In genomic region chr6:11202513-11203305, GRCh38 we compare ENCODE assay signal across 10 cellular contexts. TPM values are rescaled to one million over a fixed set of nuclear protein-coding genes. Genes with fewer than 3 reads are reported as not detected.
DNase-seq lines count a peak whose midpoint lies in the region; ATAC-seq and TF ChIP-seq lines count a peak whose summit lies in the region.
"Had no signal": no experiment of that assay in that cellular context is flagged by ENCODE, and none has a peak within 500 bp of the region (broad histone marks: within the 10 kb centered on the region; RNA-seq: fewer than 3 reads in every experiment).

No MANE protein-coding gene starts in this region.

- H3K27ac ChIP-seq in heart right ventricle = peak overlapping the region in 6 of 10 donors; percentile 16 to 66 (median 50)
- H3K27ac ChIP-seq in mammary epithelial cell (ENCODE audit: insufficient read depth, low read depth, low read length) = no peak overlapping the region
- H3K27ac ChIP-seq in mesendoderm (ENCODE audit: low read depth, low read length) = no peak overlapping the region
- peak overlapping the region; percentile 14 for H3K27ac ChIP-seq in vagina

- no peak overlapping the region for H3K23ac ChIP-seq in mesendoderm (ENCODE audit: low read length)

- H3K79me1 ChIP-seq in mesendoderm (ENCODE audit: low read length) = no peaks in the 10 kb centered on the region

- peaks cover 0 to 73% (median 12%) of the 10 kb centered on the region in 9 donors for H3K36me3 ChIP-seq in heart right ventricle
- H3K36me3 ChIP-seq in mammary epithelial cell (ENCODE audit: insufficient read depth, low read length) = no peaks in the 10 kb centered on the region
- no peaks in the 10 kb centered on the region for H3K36me3 ChIP-seq in mesendoderm (ENCODE audit: control insufficient read depth, insufficient read depth, low read length)
- no peaks in the 10 kb centered on the region for H3K36me3 ChIP-seq in vagina

- no peak overlapping the region for H3K4me3 ChIP-seq in heart right ventricle
- no peak overlapping the region for H3K4me3 ChIP-seq in mammary epithelial cell (replicated peaks in 1 of 3; ENCODE audit: insufficient read depth in 1 of 3, low read depth in 2 of 3, low read length in 3 of 3)
- no peak overlapping the region for H3K4me3 ChIP-seq in mesendoderm (ENCODE audit: low read length)
- H3K4me3 ChIP-seq in vagina = no peak overlapping the region

- H2BK15ac ChIP-seq in mesendoderm (replicated peaks; ENCODE audit: low read depth) = no peak overlapping the region

- H2AFZ ChIP-seq in mammary epithelial cell (ENCODE audit: low read depth, low read length) = peak overlapping the region; percentile 22

- H3K9me3 ChIP-seq in heart right ventricle = no peaks in the 10 kb centered on the region
- no peaks in the 10 kb centered on the region for H3K9me3 ChIP-seq in mammary epithelial cell (replicated peaks; ENCODE audit: insufficient read depth, low read length)
- no peaks in the 10 kb centered on the region for H3K9me3 ChIP-seq in vagina

- TF ChIP-seq CTCF in heart right ventricle (IDR thresholded peaks at IDR 0.05) (no peak), mammary epithelial cell (conservative IDR thresholded peaks at IDR 0.05 in 1 of 2, IDR thresholded peaks at IDR 0.05 in 1 of 2; ENCODE audit: extremely low read depth in 1 of 2, insufficient read depth in 1 of 2, low read depth in 1 of 2, low read length in 2 of 2) (no peak), vagina (IDR thresholded peaks at IDR 0.05) (no peak)

- CTCF ChIA-PET in mammary epithelial cell (lab: Charles Lee; ENCODE audit: low non-redundant PET) = no interaction called here

- H3K4me2 ChIP-seq in mammary epithelial cell (ENCODE audit: insufficient read depth, low read depth, low read length) = no peak overlapping the region
- no peak overlapping the region for H3K4me2 ChIP-seq in mesendoderm (ENCODE audit: low read length)

- no peak overlapping the region for H4K5ac ChIP-seq in mesendoderm (ENCODE audit: low read length)

- no peak overlapping the region for H2BK5ac ChIP-seq in mesendoderm (ENCODE audit: low read length)

- H3K18ac ChIP-seq in mesendoderm (ENCODE audit: low read length) = peak overlapping the region; percentile 54

- H3K4ac ChIP-seq in mesendoderm (ENCODE audit: low read depth, low read length) = no peak overlapping the region

- H3K27me3 ChIP-seq in heart right ventricle = no peaks in the 10 kb centered on the region
- no peaks in the 10 kb centered on the region for H3K27me3 ChIP-seq in mammary epithelial cell (ENCODE audit: insufficient read depth, low read length)
- H3K27me3 ChIP-seq in mesendoderm (ENCODE audit: insufficient read depth, low read length, poor library complexity) = no peaks in the 10 kb centered on the region
- H3K27me3 ChIP-seq in vagina = no peaks in the 10 kb centered on the region

- no peak for TF ChIP-seq POLR2A in vagina (IDR thresholded peaks at IDR 0.05)

- H3K4me1 ChIP-seq in heart right ventricle = peaks cover 8 to 98% (median 72%) of the 10 kb centered on the region in 9 donors
- H3K4me1 ChIP-seq in mammary epithelial cell (ENCODE audit: insufficient read depth, low read length) = peaks cover 26% of the 10 kb centered on the region
- H3K4me1 ChIP-seq in mesendoderm (ENCODE audit: control insufficient read depth, low read depth, low read length) = peaks cover 8% of the 10 kb centered on the region
- H3K4me1 ChIP-seq in vagina = peaks cover 44% of the 10 kb centered on the region

- no peak overlapping the region for H2BK120ac ChIP-seq in mesendoderm (ENCODE audit: low read depth, low read length)

- H3K9ac ChIP-seq in mammary epithelial cell (ENCODE audit: insufficient read depth, low read length) = no peak overlapping the region
- H3K9ac ChIP-seq in mesendoderm (ENCODE audit: low read length) = no peak overlapping the region

- H3K79me2 ChIP-seq in mammary epithelial cell (ENCODE audit: insufficient read depth, low read length) (no peaks in the 10 kb centered on the region), mesendoderm (ENCODE audit: control insufficient read depth, insufficient read depth, low read length) (no peaks in the 10 kb centered on the region)

- H4K20me1 ChIP-seq in mammary epithelial cell (ENCODE audit: insufficient read depth, low read length) = no peaks in the 10 kb centered on the region

- DNase-seq in heart right ventricle (no peak), Right ventricle myocardium inferior (ENCODE audit: missing footprints) (no peak), mammary epithelial cell (no peak), mesendoderm (peak; percentile 74), vagina (ENCODE audit: extremely low spot score in 2 of 2) (peak in 1 of 2 donors; percentile 71), UCSD-AML1 (lab: John Stamatoyannopoulos, UW; ENCODE audit: unreplicated experiment) (no peak), D341Med (ENCODE audit: low spot score) (no peak)
- DNase-seq: DND-41, NCI-H1092 had no signal

- dilution Hi-C loops in mammary epithelial cell (cut with HindIII; ENCODE audit: low sequenced_read_pairs) = no loop called here

- H2AK5ac ChIP-seq in mesendoderm (ENCODE audit: low read length) = no peak overlapping the region

- 52 to 62% methylated on average over 9 of the region's 9 CpGs for WGBS in heart right ventricle, 2 donors
- 20% methylated on average over 9 of the region's 9 CpGs for WGBS in mammary epithelial cell (ENCODE audit: low coverage, missing lambda C conversion rate)
- WGBS in mesendoderm (ENCODE audit: extremely low coverage, insufficient coverage, low lambda C conversion rate) = no CpG with 5 or more reads among the region's 9 CpGs

- intact Hi-C loops in heart right ventricle (cut with DNase I) = no loop called here
- intact Hi-C loops in Right ventricle myocardium inferior (cut with DNase I) = no loop called here
- intact Hi-C loops in mammary epithelial cell (cut with micrococcal nuclease) = no loop called here
- intact Hi-C loops in vagina (cut with DNase I) = no loop called here

- in situ Hi-C loops in mammary epithelial cell (cut with MboI; ENCODE audit: low sequenced_read_pairs in 2 of 2) = no loop called here

- no TSS peak for BruUV-seq in mammary epithelial cell (replicated peaks; lab: Mats Ljungman, UMichigan)

- ATAC-seq in heart right ventricle = peak in 3 of 8 donors; percentile 14 to 27 (median 23)
- ATAC-seq in Right ventricle myocardium inferior = no peak
- ATAC-seq in GM18520 (IDR thresholded peaks at IDR 0.05; ENCODE audit: unreplicated experiment) = no peak

- no peak overlapping the region for H4K8ac ChIP-seq in mesendoderm (ENCODE audit: low read depth, low read length)

- peak overlapping the region; percentile 27 for H3K56ac ChIP-seq in mesendoderm (ENCODE audit: low read length)

RNA-seq across cellular contexts. Expression of gene NEDD9, which starts 29.8 kb away (rescaled TPM):
- 10 to 100 TPM; 10.8 to 34.2 (median 24.6) TPM for total RNA-seq in heart right ventricle
- polyA plus RNA-seq in heart right ventricle = 10 to 100 TPM; 18.7 to 19.3 TPM
- 29.3 TPM for total RNA-seq in Right ventricle myocardium inferior
- total RNA-seq in mammary epithelial cell = 10 to 100 TPM in 1 of 2 donors, 1 to 10 TPM in 1; 7.8 to 69.7 TPM
- polyA plus RNA-seq in mammary epithelial cell = 4.8 TPM
- polyA minus RNA-seq in mammary epithelial cell = 3.5 TPM
- 9.6 TPM for polyA plus RNA-seq in mesendoderm (2013, experiment 1 of 2)
- polyA plus RNA-seq in mesendoderm (2013, experiment 2 of 2) = 9.5 TPM
- 45.4 TPM for total RNA-seq in vagina

Comparison
In these comparisons a context has a peak if more than half of its experiments do, and no peak if none do; other contexts are left out.
1. H3K27ac ChIP-seq: peak in heart right ventricle (6 of 10) and vagina (single experiment); none in mammary epithelial cell (single experiment) and mesendoderm (single experiment).